In genomic region chr7:101804087-101804631, GRCh38 we compare ENCODE assay signal across 16 cellular contexts. TPM values are rescaled to one million over a fixed set of nuclear protein-coding genes. Genes with fewer than 3 reads are reported as not detected.
DNase-seq lines count a peak whose midpoint lies in the region; ATAC-seq, FAIRE-seq and TF ChIP-seq lines count a peak whose summit lies in the region.
"Had no signal": no experiment of that assay in that cellular context is flagged by ENCODE, and none has a peak within 500 bp of the region (broad histone marks: within the 10 kb centered on the region; RNA-seq: fewer than 3 reads in every experiment).

No MANE protein-coding gene starts in this region.

- no peak for TF ChIP-seq CTCF in endothelial cell of umbilical vein (IDR thresholded peaks at IDR 0.05; ENCODE audit: extremely low read depth in 1 of 2, insufficient read depth in 1 of 2, low read depth in 1 of 2, low read length in 2 of 2)

- H3K36me3 ChIP-seq in endothelial cell of umbilical vein (ENCODE audit: control insufficient read depth in 2 of 2, extremely low read depth in 1 of 2, insufficient read depth in 2 of 2, low read length in 2 of 2): no peaks in the 10 kb centered on the region
- H3K36me3 ChIP-seq in rectal smooth muscle tissue (ENCODE audit: control insufficient read depth, insufficient read depth, low read length): no peaks in the 10 kb centered on the region
- H3K36me3 ChIP-seq: prostate gland, thoracic aorta had no signal

- H3K4me2 ChIP-seq in endothelial cell of umbilical vein (ENCODE audit: insufficient read depth, low read length): no peak overlapping the region

- dilution Hi-C loops in endothelial cell of umbilical vein (cut with MboI; ENCODE audit: extremely low pct_ligation_motif_present, low sequenced_read_pairs): no loop called here

- peaks cover 25 to 34% of the 10 kb centered on the region in 2 experiments for H3K27me3 ChIP-seq in endothelial cell of umbilical vein (ENCODE audit: control insufficient read depth in 2 of 2, insufficient read depth in 2 of 2, low read length in 2 of 2)
- no peaks in the 10 kb centered on the region for H3K27me3 ChIP-seq in rectal smooth muscle tissue (ENCODE audit: control insufficient read depth, insufficient read depth, low read length)

- H3K4me3 ChIP-seq in endothelial cell of umbilical vein (replicated peaks in 1 of 3; ENCODE audit: insufficient read depth in 1 of 3, low read depth in 1 of 3, low read length in 3 of 3) (no peak overlapping the region), rectal smooth muscle tissue (ENCODE audit: low read length) (peak overlapping the region; percentile 15)
- H3K4me3 ChIP-seq: prostate gland, thoracic aorta had no signal

- no TSS peak for BruUV-seq in endothelial cell of umbilical vein (replicated peaks; lab: Mats Ljungman, UMichigan)

- POLR2A ChIA-PET in endothelial cell of umbilical vein (lab: Charles Lee): no interaction called here

- ATAC-seq in GM18907 (IDR thresholded peaks at IDR 0.05; ENCODE audit: unreplicated experiment): no peak

- CTCF ChIA-PET in endothelial cell of umbilical vein (lab: Charles Lee): interaction anchor here (0.9 to 1.4 kb wide), 2 partner anchors 14 to 261 kb away, joined by 3 to 4 read pairs; partner anchors contain the start of gene CUX1

- intact Hi-C loops in endothelial cell of umbilical vein (cut with micrococcal nuclease): no loop called here

- no peak overlapping the region for H2AFZ ChIP-seq in endothelial cell of umbilical vein (ENCODE audit: low read depth, low read length)

- H3K4me1 ChIP-seq in endothelial cell of umbilical vein (ENCODE audit: control insufficient read depth, extremely low read depth, insufficient read depth, low read length): no peaks in the 10 kb centered on the region
- no peaks in the 10 kb centered on the region for H3K4me1 ChIP-seq in rectal smooth muscle tissue (ENCODE audit: control insufficient read depth, insufficient read depth, low read length)
- H3K4me1 ChIP-seq: prostate gland had no signal

- H3K27ac ChIP-seq in endothelial cell of umbilical vein (ENCODE audit: insufficient read depth, low read depth, low read length): no peak overlapping the region
- no peak overlapping the region for H3K27ac ChIP-seq in rectal smooth muscle tissue (ENCODE audit: low read depth, low read length)
- H3K27ac ChIP-seq: foreskin keratinocyte, prostate gland, thoracic aorta had no signal

- DNase-seq in activated gamma-delta T cell treated with Interleukin-2 at 50 U/mL for 16 hours (peak; percentile 52), activated gamma-delta T cell (lab: John Stamatoyannopoulos, UW) (no peak), RPMI8226 (peak; percentile 31), endothelial cell of umbilical vein (ENCODE audit: low read depth, low spot score) (no peak), NCI-H524 treated with DMSO at 0.1 percent for 48 hours (lab: John Stamatoyannopoulos, UW) (no peak), NOMO-1 treated with DMSO at 0.1 percent for 48 hours (lab: John Stamatoyannopoulos, UW; ENCODE audit: unreplicated experiment) (no peak)
- DNase-seq: activated effector memory CD4-positive, alpha-beta T cell treated with Interleukin-2 at 50 U/mL for 16 hours; cortex of kidney; foreskin keratinocyte; NCI-H187 treated with DMSO at 0.1 percent for 48 hours had no signal

- no peak for TF ChIP-seq POLR2A in endothelial cell of umbilical vein (IDR thresholded peaks at IDR 0.05; ENCODE audit: low read depth, low read length)

- H4K20me1 ChIP-seq in endothelial cell of umbilical vein (replicated peaks; ENCODE audit: control insufficient read depth, extremely low read depth, insufficient read depth, low read length): no peaks in the 10 kb centered on the region

- H3K9ac ChIP-seq in endothelial cell of umbilical vein (replicated peaks; ENCODE audit: extremely low read depth, insufficient read depth, low read length) (no peak overlapping the region), rectal smooth muscle tissue (ENCODE audit: low read length) (no peak overlapping the region)

- no peaks in the 10 kb centered on the region for H3K9me3 ChIP-seq in endothelial cell of umbilical vein (replicated peaks; ENCODE audit: control insufficient read depth, insufficient read depth, low read length)
- H3K9me3 ChIP-seq: prostate gland, thoracic aorta had no signal

- no peaks in the 10 kb centered on the region for H3K9me1 ChIP-seq in endothelial cell of umbilical vein (replicated peaks; ENCODE audit: control insufficient read depth, extremely low read depth, insufficient read depth, low read length)

- no peaks in the 10 kb centered on the region for H3K79me2 ChIP-seq in endothelial cell of umbilical vein (ENCODE audit: control insufficient read depth, insufficient read depth, low read length)

- no peak for FAIRE-seq in endothelial cell of umbilical vein (lab: Jason Lieb, UNC)
- FAIRE-seq: G401.6, TTC549 had no signal

TF ChIP-seq in endothelial cell of umbilical vein, 7 proteins besides CTCF, POLR2A, EP300 and RAD21:
- TF ChIP-seq POLR2AphosphoS5 (IDR thresholded peaks at IDR 0.05; ENCODE audit: insufficient read depth, low read depth, low read length) (no peak), GATA2 (IDR thresholded peaks at IDR 0.05; ENCODE audit: insufficient read depth, insufficient read length, low read depth, low read length) (no peak), JUN (IDR thresholded peaks at IDR 0.05; ENCODE audit: borderline replicate concordance, insufficient read depth, insufficient read length, low read depth) (no peak), MYC (IDR thresholded peaks at IDR 0.05; ENCODE audit: low read depth, low read length) (no peak), FOS (IDR thresholded peaks at IDR 0.05; ENCODE audit: borderline replicate concordance, insufficient read depth, low read length) (no peak), EZH2 (IDR thresholded peaks at IDR 0.05; ENCODE audit: borderline replicate concordance, low read depth, low read length, severe bottlenecking) (peak; percentile 4)
- TF ChIP-seq, protein P1, sequence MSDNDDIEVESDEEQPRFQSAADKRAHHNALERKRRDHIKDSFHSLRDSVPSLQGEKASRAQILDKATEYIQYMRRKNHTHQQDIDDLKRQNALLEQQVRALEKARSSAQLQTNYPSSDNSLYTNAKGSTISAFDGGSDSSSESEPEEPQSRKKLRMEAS (IDR thresholded peaks at IDR 0.05; ENCODE audit: insufficient read depth, insufficient read length): no peak

RNA-seq across cellular contexts. Expression of gene CUX1, which starts 13.3 kb away (rescaled TPM):
- total RNA-seq in endothelial cell of umbilical vein: 45.0 and 49.8 TPM in 2 replicates
- 13.8 and 15.5 TPM in 2 replicates for polyA plus RNA-seq in endothelial cell of umbilical vein
- polyA plus RNA-seq in endothelial cell of umbilical vein (2011; cell fraction: cytosol; rRNA removed): 17.9 and 19.9 TPM in 2 replicates
- 16.9 and 19.5 TPM in 2 replicates for polyA plus RNA-seq in endothelial cell of umbilical vein (2011; cell fraction: nucleus; rRNA removed)
- 19.4 and 27.6 TPM in 2 replicates for polyA plus RNA-seq in endothelial cell of umbilical vein (2012)
- 23.4 and 25.3 TPM in 2 replicates for polyA minus RNA-seq in endothelial cell of umbilical vein
- polyA minus RNA-seq in endothelial cell of umbilical vein (2011; cell fraction: cytosol; rRNA and poly(A)+ RNA removed): 16.7 TPM
- 41.8 and 46.6 TPM in 2 replicates for polyA minus RNA-seq in endothelial cell of umbilical vein (2011; cell fraction: nucleus; rRNA and poly(A)+ RNA removed)

Comparison
In these comparisons a context has a peak if more than half of its experiments do, and no peak if none do; other contexts are left out.
1. DNase-seq: peak in activated gamma-delta T cell treated with Interleukin-2 at 50 U/mL for 16 hours (single experiment) and RPMI8226 (single experiment); none in activated gamma-delta T cell (single experiment), endothelial cell of umbilical vein (single experiment), NCI-H524 treated with DMSO at 0.1 percent for 48 hours (single experiment) and NOMO-1 treated with DMSO at 0.1 percent for 48 hours (single experiment).